In genomic region chr1:192513697-192514096, GRCh38 we compare ENCODE assay signal across 1 cellular context.
TF ChIP-seq lines count a peak whose summit lies in the region.

No MANE protein-coding gene starts in this region.

TF ChIP-seq in WTC11, 78 proteins besides CTCF, POLR2A, EP300 and RAD21 (continued from another document):
- TF ChIP-seq, protein P1, sequence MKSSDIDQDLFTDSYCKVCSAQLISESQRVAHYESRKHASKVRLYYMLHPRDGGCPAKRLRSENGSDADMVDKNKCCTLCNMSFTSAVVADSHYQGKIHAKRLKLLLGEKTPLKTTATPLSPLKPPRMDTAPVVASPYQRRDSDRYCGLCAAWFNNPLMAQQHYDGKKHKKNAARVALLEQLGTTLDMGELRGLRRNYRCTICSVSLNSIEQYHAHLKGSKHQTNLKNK (CRISPR knock-in tag; IDR thresholded peaks at IDR 0.05): no peak
- no peak for TF ChIP-seq TP53 (CRISPR knock-in tag; IDR thresholded peaks at IDR 0.05)
- no peak for TF ChIP-seq MXD4 (CRISPR knock-in tag; IDR thresholded peaks at IDR 0.05; ENCODE audit: borderline replicate concordance)
- TF ChIP-seq, protein P2, sequence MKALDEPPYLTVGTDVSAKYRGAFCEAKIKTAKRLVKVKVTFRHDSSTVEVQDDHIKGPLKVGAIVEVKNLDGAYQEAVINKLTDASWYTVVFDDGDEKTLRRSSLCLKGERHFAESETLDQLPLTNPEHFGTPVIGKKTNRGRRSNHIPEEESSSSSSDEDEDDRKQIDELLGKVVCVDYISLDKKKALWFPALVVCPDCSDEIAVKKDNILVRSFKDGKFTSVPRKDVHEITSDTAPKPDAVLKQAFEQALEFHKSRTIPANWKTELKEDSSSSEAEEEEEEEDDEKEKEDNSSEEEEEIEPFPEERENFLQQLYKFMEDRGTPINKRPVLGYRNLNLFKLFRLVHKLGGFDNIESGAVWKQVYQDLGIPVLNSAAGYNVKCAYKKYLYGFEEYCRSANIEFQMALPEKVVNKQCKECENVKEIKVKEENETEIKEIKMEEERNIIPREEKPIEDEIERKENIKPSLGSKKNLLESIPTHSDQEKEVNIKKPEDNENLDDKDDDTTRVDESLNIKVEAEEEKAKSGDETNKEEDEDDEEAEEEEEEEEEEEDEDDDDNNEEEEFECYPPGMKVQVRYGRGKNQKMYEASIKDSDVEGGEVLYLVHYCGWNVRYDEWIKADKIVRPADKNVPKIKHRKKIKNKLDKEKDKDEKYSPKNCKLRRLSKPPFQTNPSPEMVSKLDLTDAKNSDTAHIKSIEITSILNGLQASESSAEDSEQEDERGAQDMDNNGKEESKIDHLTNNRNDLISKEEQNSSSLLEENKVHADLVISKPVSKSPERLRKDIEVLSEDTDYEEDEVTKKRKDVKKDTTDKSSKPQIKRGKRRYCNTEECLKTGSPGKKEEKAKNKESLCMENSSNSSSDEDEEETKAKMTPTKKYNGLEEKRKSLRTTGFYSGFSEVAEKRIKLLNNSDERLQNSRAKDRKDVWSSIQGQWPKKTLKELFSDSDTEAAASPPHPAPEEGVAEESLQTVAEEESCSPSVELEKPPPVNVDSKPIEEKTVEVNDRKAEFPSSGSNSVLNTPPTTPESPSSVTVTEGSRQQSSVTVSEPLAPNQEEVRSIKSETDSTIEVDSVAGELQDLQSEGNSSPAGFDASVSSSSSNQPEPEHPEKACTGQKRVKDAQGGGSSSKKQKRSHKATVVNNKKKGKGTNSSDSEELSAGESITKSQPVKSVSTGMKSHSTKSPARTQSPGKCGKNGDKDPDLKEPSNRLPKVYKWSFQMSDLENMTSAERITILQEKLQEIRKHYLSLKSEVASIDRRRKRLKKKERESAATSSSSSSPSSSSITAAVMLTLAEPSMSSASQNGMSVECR (CRISPR knock-in tag; IDR thresholded peaks at IDR 0.05; ENCODE audit: borderline replicate concordance): no peak
- TF ChIP-seq TEAD4 (CRISPR knock-in tag; IDR thresholded peaks at IDR 0.05): no peak
- no peak for TF ChIP-seq SMAD3 (CRISPR knock-in tag; IDR thresholded peaks at IDR 0.05; ENCODE audit: borderline replicate concordance)
- TF ChIP-seq HMGA2 (CRISPR knock-in tag; IDR thresholded peaks at IDR 0.05): no peak
- TF ChIP-seq, protein P3, sequence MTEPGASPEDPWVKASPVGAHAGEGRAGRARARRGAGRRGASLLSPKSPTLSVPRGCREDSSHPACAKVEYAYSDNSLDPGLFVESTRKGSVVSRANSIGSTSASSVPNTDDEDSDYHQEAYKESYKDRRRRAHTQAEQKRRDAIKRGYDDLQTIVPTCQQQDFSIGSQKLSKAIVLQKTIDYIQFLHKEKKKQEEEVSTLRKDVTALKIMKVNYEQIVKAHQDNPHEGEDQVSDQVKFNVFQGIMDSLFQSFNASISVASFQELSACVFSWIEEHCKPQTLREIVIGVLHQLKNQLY (CRISPR knock-in tag; IDR thresholded peaks at IDR 0.05): no peak
- TF ChIP-seq, protein P4, sequence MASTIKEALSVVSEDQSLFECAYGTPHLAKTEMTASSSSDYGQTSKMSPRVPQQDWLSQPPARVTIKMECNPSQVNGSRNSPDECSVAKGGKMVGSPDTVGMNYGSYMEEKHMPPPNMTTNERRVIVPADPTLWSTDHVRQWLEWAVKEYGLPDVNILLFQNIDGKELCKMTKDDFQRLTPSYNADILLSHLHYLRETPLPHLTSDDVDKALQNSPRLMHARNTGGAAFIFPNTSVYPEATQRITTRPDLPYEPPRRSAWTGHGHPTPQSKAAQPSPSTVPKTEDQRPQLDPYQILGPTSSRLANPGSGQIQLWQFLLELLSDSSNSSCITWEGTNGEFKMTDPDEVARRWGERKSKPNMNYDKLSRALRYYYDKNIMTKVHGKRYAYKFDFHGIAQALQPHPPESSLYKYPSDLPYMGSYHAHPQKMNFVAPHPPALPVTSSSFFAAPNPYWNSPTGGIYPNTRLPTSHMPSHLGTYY (CRISPR knock-in tag; IDR thresholded peaks at IDR 0.05): no peak
- TF ChIP-seq, protein P5, sequence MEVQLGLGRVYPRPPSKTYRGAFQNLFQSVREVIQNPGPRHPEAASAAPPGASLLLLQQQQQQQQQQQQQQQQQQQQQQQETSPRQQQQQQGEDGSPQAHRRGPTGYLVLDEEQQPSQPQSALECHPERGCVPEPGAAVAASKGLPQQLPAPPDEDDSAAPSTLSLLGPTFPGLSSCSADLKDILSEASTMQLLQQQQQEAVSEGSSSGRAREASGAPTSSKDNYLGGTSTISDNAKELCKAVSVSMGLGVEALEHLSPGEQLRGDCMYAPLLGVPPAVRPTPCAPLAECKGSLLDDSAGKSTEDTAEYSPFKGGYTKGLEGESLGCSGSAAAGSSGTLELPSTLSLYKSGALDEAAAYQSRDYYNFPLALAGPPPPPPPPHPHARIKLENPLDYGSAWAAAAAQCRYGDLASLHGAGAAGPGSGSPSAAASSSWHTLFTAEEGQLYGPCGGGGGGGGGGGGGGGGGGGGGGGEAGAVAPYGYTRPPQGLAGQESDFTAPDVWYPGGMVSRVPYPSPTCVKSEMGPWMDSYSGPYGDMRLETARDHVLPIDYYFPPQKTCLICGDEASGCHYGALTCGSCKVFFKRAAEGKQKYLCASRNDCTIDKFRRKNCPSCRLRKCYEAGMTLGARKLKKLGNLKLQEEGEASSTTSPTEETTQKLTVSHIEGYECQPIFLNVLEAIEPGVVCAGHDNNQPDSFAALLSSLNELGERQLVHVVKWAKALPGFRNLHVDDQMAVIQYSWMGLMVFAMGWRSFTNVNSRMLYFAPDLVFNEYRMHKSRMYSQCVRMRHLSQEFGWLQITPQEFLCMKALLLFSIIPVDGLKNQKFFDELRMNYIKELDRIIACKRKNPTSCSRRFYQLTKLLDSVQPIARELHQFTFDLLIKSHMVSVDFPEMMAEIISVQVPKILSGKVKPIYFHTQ (CRISPR knock-in tag; IDR thresholded peaks at IDR 0.05): no peak
TF ChIP-seq in WTC11: peak in this region for 0.
